1 cellular context compared by ENCODE assay signal in genomic region chr3:149609595-149609994, GRCh38.
TF ChIP-seq lines count a peak whose summit lies in the region.

No MANE protein-coding gene starts in this region.

TF ChIP-seq in GM12878, 131 proteins besides CTCF, POLR2A, EP300 and RAD21 (continued from another document):
- TF ChIP-seq GATAD2B (conservative IDR thresholded peaks at IDR 0.05; ENCODE audit: low read depth) = 0 out of 2 replicates have a peak, but pooled peaks have one; percentile 41
- peak; percentile 92 for TF ChIP-seq PKNOX1 (IDR thresholded peaks at IDR 0.05)
- TF ChIP-seq STAT3 (IDR thresholded peaks at IDR 0.05; ENCODE audit: low read depth, low read length) = peak; percentile 75; the same call in 1 of the 2 replicates
- TF ChIP-seq JUNB (IDR thresholded peaks at IDR 0.05) = peak; percentile 32; the same call in 1 of the 2 replicates
- TF ChIP-seq CHD1 (IDR thresholded peaks at IDR 0.05; ENCODE audit: low read depth, low read length) = no peak
- peak; percentile 87 for TF ChIP-seq RELB (IDR thresholded peaks at IDR 0.05; ENCODE audit: low read depth)
- TF ChIP-seq MAX (IDR thresholded peaks at IDR 0.05; ENCODE audit: low read depth, low read length) = no peak
- peak; percentile 43; the same call in 1 of the 2 replicates for TF ChIP-seq TBL1XR1 (IDR thresholded peaks at IDR 0.05; ENCODE audit: low read depth, low read length)
- TF ChIP-seq ESRRA (IDR thresholded peaks at IDR 0.05; ENCODE audit: low read length) = peak; percentile 91; the same call in 1 of the 2 replicates
- peak; percentile 46; the same call in 1 of the 2 replicates for TF ChIP-seq EED (IDR thresholded peaks at IDR 0.05; ENCODE audit: low read depth)
- peak; percentile 21; the same call in 1 of the 2 replicates for TF ChIP-seq SPI1 (IDR thresholded peaks at IDR 0.05; ENCODE audit: borderline replicate concordance, insufficient read depth, low read depth, low read length)
- TF ChIP-seq NBN (IDR thresholded peaks at IDR 0.05) = peak; percentile 77
- no peak for TF ChIP-seq RELA (IDR thresholded peaks at IDR 0.05; ENCODE audit: borderline replicate concordance, partially characterized antibody)
- TF ChIP-seq FOXM1 (IDR thresholded peaks at IDR 0.05; ENCODE audit: low read depth, low read length) = peak; percentile 20; the same call in 1 of the 2 replicates
- TF ChIP-seq MXI1 (IDR thresholded peaks at IDR 0.05; ENCODE audit: low read depth, low read length) = 0 out of 2 replicates have a peak, but pooled peaks have one; percentile 51
- TF ChIP-seq SIN3A (IDR thresholded peaks at IDR 0.05; ENCODE audit: low read depth, low read length) = no peak
- no peak for TF ChIP-seq BMI1 (IDR thresholded peaks at IDR 0.05; ENCODE audit: borderline replicate concordance)
- TF ChIP-seq NR2F1 (conservative IDR thresholded peaks at IDR 0.05) = peak; percentile 95
- TF ChIP-seq IRF4 (IDR thresholded peaks at IDR 0.05; ENCODE audit: low read depth, low read length) = 0 out of 2 replicates have a peak, but pooled peaks have one; percentile 41
- no peak for TF ChIP-seq TAF1 (IDR thresholded peaks at IDR 0.05; ENCODE audit: borderline replicate concordance, low read depth, low read length)
- TF ChIP-seq, protein P1, sequence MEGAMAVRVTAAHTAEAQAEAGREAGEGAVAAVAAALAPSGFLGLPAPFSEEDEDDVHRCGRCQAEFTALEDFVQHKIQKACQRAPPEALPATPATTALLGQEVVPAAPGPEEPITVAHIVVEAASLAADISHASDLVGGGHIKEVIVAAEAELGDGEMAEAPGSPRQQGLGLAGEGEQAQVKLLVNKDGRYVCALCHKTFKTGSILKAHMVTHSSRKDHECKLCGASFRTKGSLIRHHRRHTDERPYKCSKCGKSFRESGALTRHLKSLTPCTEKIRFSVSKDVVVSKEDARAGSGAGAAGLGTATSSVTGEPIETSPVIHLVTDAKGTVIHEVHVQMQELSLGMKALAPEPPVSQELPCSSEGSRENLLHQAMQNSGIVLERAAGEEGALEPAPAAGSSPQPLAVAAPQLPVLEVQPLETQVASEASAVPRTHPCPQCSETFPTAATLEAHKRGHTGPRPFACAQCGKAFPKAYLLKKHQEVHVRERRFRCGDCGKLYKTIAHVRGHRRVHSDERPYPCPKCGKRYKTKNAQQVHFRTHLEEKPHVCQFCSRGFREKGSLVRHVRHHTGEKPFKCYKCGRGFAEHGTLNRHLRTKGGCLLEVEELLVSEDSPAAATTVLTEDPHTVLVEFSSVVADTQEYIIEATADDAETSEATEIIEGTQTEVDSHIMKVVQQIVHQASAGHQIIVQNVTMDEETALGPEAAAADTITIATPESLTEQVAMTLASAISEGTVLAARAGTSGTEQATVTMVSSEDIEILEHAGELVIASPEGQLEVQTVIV (IDR thresholded peaks at IDR 0.05; ENCODE audit: borderline replicate concordance, partially characterized antibody) = no peak
- no peak for TF ChIP-seq MEF2B (IDR thresholded peaks at IDR 0.05; ENCODE audit: partially characterized antibody, poor library complexity, severe bottlenecking)
- peak; percentile 78; the same call in 1 of the 2 replicates for TF ChIP-seq ATF7 (IDR thresholded peaks at IDR 0.05; ENCODE audit: low read depth)
- no peak for TF ChIP-seq ZSCAN29 (IDR thresholded peaks at IDR 0.05)
- TF ChIP-seq, protein P2, sequence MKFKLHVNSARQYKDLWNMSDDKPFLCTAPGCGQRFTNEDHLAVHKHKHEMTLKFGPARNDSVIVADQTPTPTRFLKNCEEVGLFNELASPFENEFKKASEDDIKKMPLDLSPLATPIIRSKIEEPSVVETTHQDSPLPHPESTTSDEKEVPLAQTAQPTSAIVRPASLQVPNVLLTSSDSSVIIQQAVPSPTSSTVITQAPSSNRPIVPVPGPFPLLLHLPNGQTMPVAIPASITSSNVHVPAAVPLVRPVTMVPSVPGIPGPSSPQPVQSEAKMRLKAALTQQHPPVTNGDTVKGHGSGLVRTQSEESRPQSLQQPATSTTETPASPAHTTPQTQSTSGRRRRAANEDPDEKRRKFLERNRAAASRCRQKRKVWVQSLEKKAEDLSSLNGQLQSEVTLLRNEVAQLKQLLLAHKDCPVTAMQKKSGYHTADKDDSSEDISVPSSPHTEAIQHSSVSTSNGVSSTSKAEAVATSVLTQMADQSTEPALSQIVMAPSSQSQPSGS (IDR thresholded peaks at IDR 0.05; ENCODE audit: low read length) = peak; percentile 57; the same call in 1 of the 2 replicates
- peak; percentile 67 for TF ChIP-seq RUNX3 (IDR thresholded peaks at IDR 0.05; ENCODE audit: low read length)
- TF ChIP-seq BACH1 (IDR thresholded peaks at IDR 0.05; ENCODE audit: borderline replicate concordance) = no peak; the same call in 1 of the 2 replicates
- peak; percentile 62; the same call in 1 of the 2 replicates for TF ChIP-seq NR2C1 (IDR thresholded peaks at IDR 0.05)
- TF ChIP-seq, protein P3, sequence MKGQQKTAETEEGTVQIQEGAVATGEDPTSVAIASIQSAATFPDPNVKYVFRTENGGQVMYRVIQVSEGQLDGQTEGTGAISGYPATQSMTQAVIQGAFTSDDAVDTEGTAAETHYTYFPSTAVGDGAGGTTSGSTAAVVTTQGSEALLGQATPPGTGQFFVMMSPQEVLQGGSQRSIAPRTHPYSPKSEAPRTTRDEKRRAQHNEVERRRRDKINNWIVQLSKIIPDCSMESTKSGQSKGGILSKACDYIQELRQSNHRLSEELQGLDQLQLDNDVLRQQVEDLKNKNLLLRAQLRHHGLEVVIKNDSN (IDR thresholded peaks at IDR 0.05; ENCODE audit: borderline replicate concordance, extremely low read length, insufficient read depth, low read depth, low read length) = no peak
- TF ChIP-seq NRF1 (conservative IDR thresholded peaks at IDR 0.05; ENCODE audit: low read depth, low read length) = no peak
- no peak for TF ChIP-seq TARDBP (IDR thresholded peaks at IDR 0.05; ENCODE audit: borderline replicate concordance)
- TF ChIP-seq, protein P4, sequence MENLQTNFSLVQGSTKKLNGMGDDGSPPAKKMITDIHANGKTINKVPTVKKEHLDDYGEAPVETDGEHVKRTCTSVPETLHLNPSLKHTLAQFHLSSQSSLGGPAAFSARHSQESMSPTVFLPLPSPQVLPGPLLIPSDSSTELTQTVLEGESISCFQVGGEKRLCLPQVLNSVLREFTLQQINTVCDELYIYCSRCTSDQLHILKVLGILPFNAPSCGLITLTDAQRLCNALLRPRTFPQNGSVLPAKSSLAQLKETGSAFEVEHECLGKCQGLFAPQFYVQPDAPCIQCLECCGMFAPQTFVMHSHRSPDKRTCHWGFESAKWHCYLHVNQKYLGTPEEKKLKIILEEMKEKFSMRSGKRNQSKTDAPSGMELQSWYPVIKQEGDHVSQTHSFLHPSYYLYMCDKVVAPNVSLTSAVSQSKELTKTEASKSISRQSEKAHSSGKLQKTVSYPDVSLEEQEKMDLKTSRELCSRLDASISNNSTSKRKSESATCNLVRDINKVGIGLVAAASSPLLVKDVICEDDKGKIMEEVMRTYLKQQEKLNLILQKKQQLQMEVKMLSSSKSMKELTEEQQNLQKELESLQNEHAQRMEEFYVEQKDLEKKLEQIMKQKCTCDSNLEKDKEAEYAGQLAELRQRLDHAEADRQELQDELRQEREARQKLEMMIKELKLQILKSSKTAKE (IDR thresholded peaks at IDR 0.05; ENCODE audit: low read depth, poor library complexity, severe bottlenecking) = peak; percentile 70
- TF ChIP-seq EGR1 (IDR thresholded peaks at IDR 0.05; ENCODE audit: borderline replicate concordance in 1 of 2, low read depth in 2 of 2, low read length in 2 of 2) = no peak
- peak; percentile 44; the same call in 1 of the 2 replicates for TF ChIP-seq NFIC (IDR thresholded peaks at IDR 0.05; ENCODE audit: low read depth, low read length)
- 0 out of 2 replicates have a peak, but pooled peaks have one; percentile 23 for TF ChIP-seq BCL11A (IDR thresholded peaks at IDR 0.05; ENCODE audit: low read depth, low read length)
- TF ChIP-seq NR2C2 (IDR thresholded peaks at IDR 0.05; ENCODE audit: borderline replicate concordance, control insufficient read depth, insufficient read length, low read depth) = no peak
- peak; percentile 83 for TF ChIP-seq MTA2 (IDR thresholded peaks at IDR 0.05; ENCODE audit: low read depth)
- 0 out of 2 replicates have a peak, but pooled peaks have one; percentile 23 for TF ChIP-seq SMARCA5 (IDR thresholded peaks at IDR 0.05)
- TF ChIP-seq PAX5 (IDR thresholded peaks at IDR 0.05; ENCODE audit: borderline replicate concordance, low read depth, low read length) = no peak
- no peak for TF ChIP-seq NFYA (IDR thresholded peaks at IDR 0.05; ENCODE audit: borderline replicate concordance, low read depth, low read length)
- no peak for TF ChIP-seq RFX5 (IDR thresholded peaks at IDR 0.05; ENCODE audit: low read depth, low read length)
- peak; percentile 53; the same call in 1 of the 2 replicates for TF ChIP-seq CHD2 (IDR thresholded peaks at IDR 0.05; ENCODE audit: borderline replicate concordance, low read depth, low read length)
- TF ChIP-seq BHLHE40 (IDR thresholded peaks at IDR 0.05; ENCODE audit: borderline replicate concordance in 1 of 2, low read depth in 2 of 2, low read length in 1 of 2) = peak; percentile 88 to 89
- no peak for TF ChIP-seq SUPT20H (IDR thresholded peaks at IDR 0.05; ENCODE audit: borderline replicate concordance, control insufficient read depth, low read depth, low read length)
- TF ChIP-seq, protein P5, sequence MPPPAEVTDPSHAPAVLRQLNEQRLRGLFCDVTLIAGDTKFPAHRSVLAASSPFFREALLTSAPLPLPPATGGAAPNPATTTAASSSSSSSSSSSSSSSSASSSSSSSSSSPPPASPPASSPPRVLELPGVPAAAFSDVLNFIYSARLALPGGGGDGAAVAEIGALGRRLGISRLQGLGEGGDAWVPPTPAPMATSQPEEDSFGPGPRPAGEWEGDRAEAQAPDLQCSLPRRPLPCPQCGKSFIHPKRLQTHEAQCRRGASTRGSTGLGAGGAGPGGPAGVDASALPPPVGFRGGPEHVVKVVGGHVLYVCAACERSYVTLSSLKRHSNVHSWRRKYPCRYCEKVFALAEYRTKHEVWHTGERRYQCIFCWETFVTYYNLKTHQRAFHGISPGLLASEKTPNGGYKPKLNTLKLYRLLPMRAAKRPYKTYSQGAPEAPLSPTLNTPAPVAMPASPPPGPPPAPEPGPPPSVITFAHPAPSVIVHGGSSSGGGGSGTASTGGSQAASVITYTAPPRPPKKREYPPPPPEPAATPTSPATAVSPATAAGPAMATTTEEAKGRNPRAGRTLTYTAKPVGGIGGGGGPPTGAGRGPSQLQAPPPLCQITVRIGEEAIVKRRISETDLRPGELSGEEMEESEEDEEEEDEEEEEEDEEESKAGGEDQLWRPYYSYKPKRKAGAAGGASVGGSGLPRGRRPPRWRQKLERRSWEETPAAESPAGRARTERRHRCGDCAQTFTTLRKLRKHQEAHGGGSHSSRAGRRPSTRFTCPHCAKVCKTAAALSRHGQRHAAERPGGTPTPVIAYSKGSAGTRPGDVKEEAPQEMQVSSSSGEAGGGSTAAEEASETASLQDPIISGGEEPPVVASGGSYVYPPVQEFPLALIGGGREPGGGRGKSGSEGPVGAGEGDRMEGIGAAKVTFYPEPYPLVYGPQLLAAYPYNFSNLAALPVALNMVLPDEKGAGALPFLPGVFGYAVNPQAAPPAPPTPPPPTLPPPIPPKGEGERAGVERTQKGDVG (CRISPR knock-in tag; IDR thresholded peaks at IDR 0.05) = no peak
- TF ChIP-seq YY1 (IDR thresholded peaks at IDR 0.05; ENCODE audit: low read depth, low read length) = no peak
- peak; percentile 85 to 86; a peak in 3 of 4 replicates for TF ChIP-seq IKZF2 (IDR thresholded peaks at IDR 0.05)
- peak in 1 of 2 experiments; percentile 92; a peak in 2 of 4 replicates for TF ChIP-seq ETV6 (conservative IDR thresholded peaks at IDR 0.05 in 1 of 2, IDR thresholded peaks at IDR 0.05 in 1 of 2; ENCODE audit: borderline replicate concordance in 1 of 2, low read depth in 1 of 2)
- TF ChIP-seq IKZF1 (conservative IDR thresholded peaks at IDR 0.05) = peak; percentile 87
TF ChIP-seq in GM12878: peak in this region for 30.
